ENCODE assay signal across 18 cellular contexts in the genomic region with DNA sequence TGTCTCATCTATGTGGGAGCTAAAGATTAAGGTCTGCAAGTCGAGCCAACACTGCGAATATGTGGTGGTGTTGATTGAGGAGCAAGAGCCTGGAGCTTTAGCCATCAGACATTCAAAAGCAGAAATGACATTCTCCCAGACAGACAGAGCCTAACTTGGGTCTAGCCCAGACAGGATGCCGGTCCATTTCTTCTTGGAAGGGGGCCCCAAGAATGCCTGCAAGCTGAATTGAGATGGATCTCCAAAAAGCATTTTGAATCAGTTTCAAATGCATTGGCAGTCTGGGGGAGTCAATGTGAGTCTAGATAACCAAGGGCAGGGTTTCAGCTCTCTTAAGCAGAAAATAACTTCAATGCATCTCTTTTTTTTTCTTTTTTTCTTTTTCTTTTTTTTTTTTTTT. TPM values are rescaled to one million over a fixed set of nuclear protein-coding genes. Genes with fewer than 3 reads are reported as not detected.
DNase-seq lines count a peak whose midpoint lies in the region; FAIRE-seq and TF ChIP-seq lines count a peak whose summit lies in the region.
"Had no signal": no experiment of that assay in that cellular context is flagged by ENCODE, and none has a peak within 500 bp of the region (broad histone marks: within the 10 kb centered on the region; RNA-seq: fewer than 3 reads in every experiment).

No MANE protein-coding gene starts in this region.

- TF ChIP-seq CTCF in RWPE1 (conservative IDR thresholded peaks at IDR 0.05; ENCODE audit: low read depth) = no peak
- TF ChIP-seq CTCF in fibroblast of pulmonary artery (IDR thresholded peaks at IDR 0.05; ENCODE audit: low read length, missing control alignments) = no peak
- no peak for TF ChIP-seq CTCF in sigmoid colon (IDR thresholded peaks at IDR 0.05)

- peaks cover 42% of the 10 kb centered on the region for H3F3A ChIP-seq in GM23248 (ENCODE audit: insufficient read depth)

- H3K9me2 ChIP-seq in GM23248 (ENCODE audit: insufficient read depth) = no peaks in the 10 kb centered on the region

- no peak for FAIRE-seq in GM12891 (lab: Jason Lieb, UNC)

- peak; percentile 8 for DNase-seq in GM23248
- no peak for DNase-seq in RWPE1 (ENCODE audit: low spot score)
- DNase-seq in fibroblast of pulmonary artery (ENCODE audit: low read depth) = peak; percentile 61
- DNase-seq in sigmoid colon = no peak
- DNase-seq in hepatic stellate cell (ENCODE audit: low spot score) = no peak
- no peak for DNase-seq in DMS79 (lab: John Stamatoyannopoulos, UW)
- DNase-seq in GM12891 (ENCODE audit: insufficient read length, low spot score) = no peak
- DNase-seq: activated B cell treated with CpG ODN at 0.5 μM for 24 hours; activated CD8-positive, alpha-beta T cell treated with anti-CD3 and anti-CD28 coated beads for 36 hours; H7; hippocampal formation; islet precursor cell; MM.1S; NCI-H146; OCI-M1; trophoblast cell had no signal

- 60 to 63% methylated on average over 3 of the region's 3 CpGs for WGBS in GM23248 (ENCODE audit: low coverage in 1 of 2, low lambda C conversion rate in 2 of 2, missing lambda C conversion rate in 2 of 2), 2 experiments
- WGBS in sigmoid colon, 2 donors = 84 to 95% methylated on average over 3 of the region's 3 CpGs

- H3K9me3 ChIP-seq in GM23248 (ENCODE audit: low read depth) (no peaks in the 10 kb centered on the region), sigmoid colon (no peaks in the 10 kb centered on the region)
- H3K9me3 ChIP-seq: body of pancreas had no signal

- intact Hi-C loops in sigmoid colon (cut with DNase I) = no loop called here

- H4K20me1 ChIP-seq in GM23248 (ENCODE audit: insufficient read depth) = no peaks in the 10 kb centered on the region

- H3K36me3 ChIP-seq in GM23248 (ENCODE audit: low read depth) (no peaks in the 10 kb centered on the region), sigmoid colon (no peaks in the 10 kb centered on the region)
- H3K36me3 ChIP-seq: neural progenitor cell had no signal

- no peak overlapping the region for H3K27ac ChIP-seq in GM23248
- peak overlapping the region; percentile 34; the same call in 1 of the 2 replicates for H3K27ac ChIP-seq in RWPE1
- H3K27ac ChIP-seq in sigmoid colon = peak overlapping the region in 3 of 4 donors; percentile 0 to 62 (median 55)
- H3K27ac ChIP-seq: body of pancreas, neural progenitor cell had no signal

- no peak overlapping the region for H3K4me2 ChIP-seq in GM23248 (ENCODE audit: unreplicated experiment)
- H3K4me2 ChIP-seq: neural progenitor cell had no signal

- POLR2A ChIA-PET in RWPE1 (lab: Yijun Ruan, JAX; ENCODE audit: low non-redundant PET) = no interaction called here

- H3K9ac ChIP-seq in GM23248 = no peak overlapping the region
- H3K9ac ChIP-seq: neural progenitor cell had no signal

- no peaks in the 10 kb centered on the region for H3K79me2 ChIP-seq in GM23248 (ENCODE audit: insufficient read depth)

- H2AFZ ChIP-seq in GM23248 = no peak overlapping the region
- H2AFZ ChIP-seq: neural progenitor cell had no signal

- in situ Hi-C loops in GM23248 (cut with MboI) = no loop called here

- no peaks in the 10 kb centered on the region for H3K27me3 ChIP-seq in GM23248 (replicated peaks; ENCODE audit: insufficient read depth)
- H3K27me3 ChIP-seq in sigmoid colon = no peaks in the 10 kb centered on the region
- H3K27me3 ChIP-seq: body of pancreas had no signal

- no peak for TF ChIP-seq POLR2A in sigmoid colon (IDR thresholded peaks at IDR 0.05)
- TF ChIP-seq POLR2A in GM12891 (IDR thresholded peaks at IDR 0.05; ENCODE audit: low read depth, low read length) = no peak

- H3K4me1 ChIP-seq in GM23248 (ENCODE audit: insufficient read depth) (peaks cover 36% of the 10 kb centered on the region), sigmoid colon (peaks cover 0 to 53% (median 46%) of the 10 kb centered on the region in 4 donors)

- H3K4me3 ChIP-seq in GM23248 (no peak overlapping the region), fibroblast of pulmonary artery (replicated peaks; ENCODE audit: low read depth, low read length) (no peak overlapping the region), sigmoid colon (no peak overlapping the region)
- H3K4me3 ChIP-seq: body of pancreas, neural progenitor cell had no signal

- TF ChIP-seq EP300 in sigmoid colon (IDR thresholded peaks at IDR 0.05) = no peak

- CTCF ChIA-PET in RWPE1 (lab: Yijun Ruan, JAX) = no interaction called here

TF ChIP-seq in GM12891, 5 proteins besides CTCF, POLR2A, EP300 and RAD21:
- TF ChIP-seq SPI1 (IDR thresholded peaks at IDR 0.05; ENCODE audit: low read depth, low read length) (no peak), TAF1 (IDR thresholded peaks at IDR 0.05; ENCODE audit: low read depth, low read length) (no peak), PAX5 (IDR thresholded peaks at IDR 0.05; ENCODE audit: insufficient read depth, low read length, severe bottlenecking) (no peak), POLR2AphosphoS5 (IDR thresholded peaks at IDR 0.05; ENCODE audit: low read depth, low read length) (no peak), POU2F2 (IDR thresholded peaks at IDR 0.05; ENCODE audit: low read depth, low read length) (no peak)
TF ChIP-seq in GM12891: peak in this region for 0.

RNA-seq across cellular contexts. Expression of a gene that starts 30.0 kb away (rescaled TPM):
- 19.3 and 21.8 TPM in 2 replicates for total RNA-seq in GM23248 (2014; rRNA removed; shearing (Covaris generic))
- polyA plus RNA-seq in GM23248 (2016; fragmentation: Nextera tagmentation; extraction: Ambion mirVana) (21.0 and 21.7 TPM in 2 replicates), sigmoid colon (10 to 100 TPM; 16.2 to 27.8 (median 17.6) TPM)
- total RNA-seq in sigmoid colon = 10 to 100 TPM; 16.1 to 23.8 (median 20.6) TPM
- 23.4 TPM for polyA plus RNA-seq in GM12891 (2012; ENCODE audit: low read depth, missing spikeins)

Comparison
In these comparisons a context has a peak if more than half of its experiments do, and no peak if none do; other contexts are left out.
1. DNase-seq: peak in GM23248 (single experiment) and fibroblast of pulmonary artery (single experiment); none in RWPE1 (single experiment), sigmoid colon (single experiment), hepatic stellate cell (single experiment), DMS79 (single experiment) and GM12891 (single experiment).